ENCODE assay signal across 10 cellular contexts in genomic region chr5:50665091-50665490, GRCh38. TPM values are rescaled to one million over a fixed set of nuclear protein-coding genes. Genes with fewer than 3 reads are reported as not detected.
DNase-seq lines count a peak whose midpoint lies in the region; ATAC-seq and TF ChIP-seq lines count a peak whose summit lies in the region.
"Had no signal": no experiment of that assay in that cellular context is flagged by ENCODE, and none has a peak within 500 bp of the region (broad histone marks: within the 10 kb centered on the region; RNA-seq: fewer than 3 reads in every experiment).

No MANE protein-coding gene starts in this region.

- H3K4me1 Mint-ChIP-seq in dendritic cell treated with granulocyte-macrophage colony-stimulating factor and Interleukin-4, amounts not matched to agents 40 ng/mL and 50 ng/mL, for 4 days (ENCODE audit: low read depth): peaks cover 27% of the 10 kb centered on the region
- peaks cover 26% of the 10 kb centered on the region for H3K4me1 Mint-ChIP-seq in osteocyte (ENCODE audit: unreplicated experiment)

- peaks cover 32% of the 10 kb centered on the region for H3K79me2 ChIP-seq in DND-41 (ENCODE audit: insufficient read depth, low read length)

- H3K4me1 ChIP-seq in DND-41 (ENCODE audit: insufficient read depth, low read length): peaks cover 33% of the 10 kb centered on the region

- no peak overlapping the region for H3K4me3 Mint-ChIP-seq in dendritic cell treated with granulocyte-macrophage colony-stimulating factor and Interleukin-4, amounts not matched to agents 40 ng/mL and 50 ng/mL, for 4 days
- H3K4me3 Mint-ChIP-seq in osteocyte (ENCODE audit: unreplicated experiment): peak overlapping the region; percentile 81

- no peaks in the 10 kb centered on the region for H3K27me3 ChIP-seq in DND-41 (ENCODE audit: insufficient read depth, low read length, poor library complexity)

- no peaks in the 10 kb centered on the region; the same call in 1 of the 2 replicates for H4K20me1 ChIP-seq in DND-41 (ENCODE audit: insufficient read depth, low read length)

- peak; percentile 26; the same call in 1 of the 3 replicates for ATAC-seq in DND-41 (ENCODE audit: insufficient read depth, low read depth)

- no peaks in the 10 kb centered on the region for H3K9me3 Mint-ChIP-seq in dendritic cell treated with granulocyte-macrophage colony-stimulating factor and Interleukin-4, amounts not matched to agents 40 ng/mL and 50 ng/mL, for 4 days
- H3K9me3 Mint-ChIP-seq in osteocyte (ENCODE audit: unreplicated experiment): peaks cover 3% of the 10 kb centered on the region

- intact Hi-C loops in dendritic cell treated with granulocyte-macrophage colony-stimulating factor and Interleukin-4, amounts not matched to agents 40 ng/mL and 50 ng/mL, for 4 days (cut with micrococcal nuclease): loop anchor here (5.0 to 10.0 kb wide), 4 partner anchors 50 to 223 kb away; partner anchors contain the start of gene EMB

- H3K9ac ChIP-seq in DND-41 (ENCODE audit: low read depth, low read length): no peak overlapping the region

- H3K36me3 Mint-ChIP-seq in dendritic cell treated with granulocyte-macrophage colony-stimulating factor and Interleukin-4, amounts not matched to agents 40 ng/mL and 50 ng/mL, for 4 days (ENCODE audit: low read depth): peaks cover 20% of the 10 kb centered on the region
- H3K36me3 Mint-ChIP-seq in osteocyte (ENCODE audit: unreplicated experiment): no peaks in the 10 kb centered on the region

- 0 out of 2 replicates have a peak overlapping the region, but pooled peaks have one; percentile 19 for H3K27ac ChIP-seq in DND-41 (ENCODE audit: low read length)

- H3K36me3 ChIP-seq in DND-41 (ENCODE audit: insufficient read depth, low read length): no peaks in the 10 kb centered on the region; the same call in 1 of the 2 replicates

- 0 out of 2 replicates have a peak overlapping the region, but pooled peaks have one; percentile 34 for H2AFZ ChIP-seq in DND-41 (ENCODE audit: low read depth, low read length)

- no peak overlapping the region for H3K4me3 ChIP-seq in DND-41 (ENCODE audit: low read depth in 1 of 2, low read length in 2 of 2)

- DNase-seq in DND-41 (no peak), MV-4-11 (lab: John Stamatoyannopoulos, UW) (peak; percentile 61), osteocyte (ENCODE audit: extremely low spot score, unreplicated experiment) (no peak), 8988T (no peak), NCI-H2029 (lab: John Stamatoyannopoulos, UW) (no peak), HuH-7 (ENCODE audit: low spot score) (no peak)
- DNase-seq in stimulated activated CD4-positive, alpha-beta T cell treated with anti-CD3 and anti-CD28 coated beads, Interleukin-15, amount 100 ng/mL, for 24 hours: no peak
- DNase-seq: NCI-H2107, substantia nigra had no signal

- no peak for TF ChIP-seq CTCF in DND-41 (IDR thresholded peaks at IDR 0.05; ENCODE audit: borderline replicate concordance, extremely low read depth, low read length, poor library complexity, severe bottlenecking)
- no peak for TF ChIP-seq CTCF in osteocyte (IDR thresholded peaks at IDR 0.05)

- H3K27ac Mint-ChIP-seq in dendritic cell treated with granulocyte-macrophage colony-stimulating factor and Interleukin-4, amounts not matched to agents 40 ng/mL and 50 ng/mL, for 4 days: peak overlapping the region; percentile 95
- peak overlapping the region; percentile 5 for H3K27ac Mint-ChIP-seq in osteocyte (ENCODE audit: unreplicated experiment)

- H3K4me2 ChIP-seq in DND-41 (ENCODE audit: insufficient read depth, low read length): no peak overlapping the region

- no peaks in the 10 kb centered on the region for H3K9me3 ChIP-seq in DND-41 (ENCODE audit: insufficient read depth, low read length, severe bottlenecking)

- H3K27me3 Mint-ChIP-seq in dendritic cell treated with granulocyte-macrophage colony-stimulating factor and Interleukin-4, amounts not matched to agents 40 ng/mL and 50 ng/mL, for 4 days: no peaks in the 10 kb centered on the region
- H3K27me3 Mint-ChIP-seq in osteocyte (ENCODE audit: unreplicated experiment): peaks cover 3% of the 10 kb centered on the region

RNA-seq across cellular contexts. Expression of gene PARP8, which starts 1.3 kb away (rescaled TPM):
- 23.9 and 24.8 TPM in 2 replicates for total RNA-seq in osteocyte
